Comparison of ENCODE assay signal across 21 cellular contexts in the genomic region with DNA sequence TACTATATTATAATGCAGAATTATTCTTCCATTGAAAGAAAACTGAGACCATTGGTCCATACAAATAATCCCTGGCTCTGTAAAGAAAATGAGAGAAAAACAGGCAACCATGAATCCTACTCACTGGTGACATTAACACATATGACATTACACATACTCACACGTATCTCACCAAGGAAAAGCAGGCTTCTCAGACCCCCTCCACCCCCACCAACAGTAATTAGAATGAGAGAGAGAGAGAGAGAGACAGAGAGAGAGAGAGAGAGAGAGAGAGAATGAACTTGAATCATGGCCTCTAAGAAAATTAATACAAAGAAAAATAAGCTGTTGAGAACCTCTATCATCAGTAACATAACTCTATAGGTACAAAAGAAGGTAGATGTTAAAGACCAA.
DNase-seq lines count a peak whose midpoint lies in the region; ATAC-seq, FAIRE-seq and TF ChIP-seq lines count a peak whose summit lies in the region.
"Had no signal": no experiment of that assay in that cellular context is flagged by ENCODE, and none has a peak within 500 bp of the region (broad histone marks: within the 10 kb centered on the region; RNA-seq: fewer than 3 reads in every experiment).

No MANE protein-coding gene starts in this region.

- no peak for TF ChIP-seq POLR2A in GM12878 (IDR thresholded peaks at IDR 0.05; ENCODE audit: low read depth, low read length)

- no peaks in the 10 kb centered on the region for H3K27me3 Mint-ChIP-seq in natural killer cell treated with Interleukin-12 subunit alpha and Interleukin-12 subunit beta and Interleukin-15 and Interleukin-18, amount 100 ng/mL, for 72 hours
- H3K27me3 Mint-ChIP-seq in CD14-positive monocyte (ENCODE audit: low read depth in 3 of 3): peaks cover 2 to 5% (median 3%) of the 10 kb centered on the region in 3 donors
- H3K27me3 Mint-ChIP-seq: activated CD4-positive, alpha-beta T cell treated with anti-CD3 and anti-CD28 coated beads for 36 hours had no signal

- in situ Hi-C loops in GM12878 (cut with MboI): no loop called here

- no peak for TF ChIP-seq EP300 in GM12878 (IDR thresholded peaks at IDR 0.05; ENCODE audit: borderline replicate concordance in 1 of 2, control insufficient read depth in 1 of 2, low read depth in 2 of 2, low read length in 2 of 2)

- CTCF ChIA-PET in GM12878 (lab: Yijun Ruan, JAX) (interaction anchor here (0.6 to 20.3 kb wide), 7 partner anchors 11 to 397 kb away, joined by 3 to 220 read pairs (median 4); no protein-coding TSS in a partner anchor), GM10248 (lab: Yijun Ruan, JAX) (interaction anchor here (1.2 kb wide), 1 partner anchor 214 kb away, joined by 3 read pairs; no protein-coding TSS in a partner anchor)

- peaks cover 72% of the 10 kb centered on the region for H3K4me1 ChIP-seq in ACC112 (ENCODE audit: control insufficient read depth, insufficient read depth, low read length, unreplicated experiment)
- peaks cover 46% of the 10 kb centered on the region for H3K4me1 ChIP-seq in GM12878 (ENCODE audit: control insufficient read depth, insufficient read depth, low read length)

- H3K4me2 ChIP-seq in GM12878 (ENCODE audit: control insufficient read depth, insufficient read depth): no peak overlapping the region

- FAIRE-seq in GM12878 (lab: Jason Lieb, UNC): no peak
- FAIRE-seq: RCC 7860 had no signal

- no peaks in the 10 kb centered on the region for H4K20me1 ChIP-seq in GM12878 (ENCODE audit: control insufficient read depth, insufficient read depth)

- ATAC-seq in GM12878: no peak
- ATAC-seq in natural killer cell treated with Interleukin-12 subunit alpha and Interleukin-12 subunit beta and Interleukin-15 and Interleukin-18, amount 100 ng/mL, for 72 hours: no peak
- ATAC-seq: activated CD4-positive, alpha-beta T cell treated with anti-CD3 and anti-CD28 coated beads for 36 hours; activated T-cell treated with anti-CD3 and anti-CD28 coated beads, Interleukin-2, amount 50 U/mL, for 4 hours had no signal

- H3K4me1 Mint-ChIP-seq in natural killer cell treated with Interleukin-12 subunit alpha and Interleukin-12 subunit beta and Interleukin-15 and Interleukin-18, amount 100 ng/mL, for 72 hours (ENCODE audit: low read depth in 2 of 2): peaks cover 61 to 76% of the 10 kb centered on the region in 2 donors
- H3K4me1 Mint-ChIP-seq in CD14-positive monocyte: peaks cover 24% of the 10 kb centered on the region

- DNase-seq in NCI-H69 (lab: John Stamatoyannopoulos, UW) (peak; percentile 71), GM12878 (ENCODE audit: low read depth, low spot score) (no peak), CD14-positive monocyte (ENCODE audit: low spot score) (no peak), GM10248 (ENCODE audit: extremely low spot score) (no peak), NCI-H1048 (lab: John Stamatoyannopoulos, UW) (no peak)
- DNase-seq in natural killer cell treated with Interleukin-12 subunit alpha and Interleukin-12 subunit beta and Interleukin-15 and Interleukin-18, amount 100 ng/mL, for 72 hours (ENCODE audit: low spot score): no peak
- DNase-seq: activated CD4-positive, alpha-beta T cell treated with anti-CD3 and anti-CD28 coated beads for 36 hours; activated naive CD4-positive, alpha-beta T cell treated with anti-CD3 and anti-CD28 coated beads for 36 hours; activated T-cell treated with anti-CD3 and anti-CD28 coated beads, Interleukin-2, amount 50 U/mL, for 4 hours; amniotic stem cell; C1 segment of cervical spinal cord; kidney glomerular epithelial cell; NCI-H1694; NCI-H2171; NCI-H510A treated with DMSO at 0.1 percent for 48 hours; T-helper 1 cell had no signal

- H3K4me3 Mint-ChIP-seq in natural killer cell treated with Interleukin-12 subunit alpha and Interleukin-12 subunit beta and Interleukin-15 and Interleukin-18, amount 100 ng/mL, for 72 hours: peak overlapping the region; percentile 80
- H3K4me3 Mint-ChIP-seq in CD14-positive monocyte: no peak overlapping the region
- H3K4me3 Mint-ChIP-seq: activated CD4-positive, alpha-beta T cell treated with anti-CD3 and anti-CD28 coated beads for 36 hours; activated naive CD4-positive, alpha-beta T cell treated with anti-CD3 and anti-CD28 coated beads for 36 hours; activated T-cell treated with anti-CD3 and anti-CD28 coated beads, Interleukin-2, amount 50 U/mL, for 4 hours; dendritic cell treated with granulocyte-macrophage colony-stimulating factor and Interleukin-4, amounts not matched to agents 40 ng/mL and 50 ng/mL, for 4 days had no signal

- no peaks in the 10 kb centered on the region for H3K36me3 ChIP-seq in ACC112 (ENCODE audit: insufficient read depth, low read length)
- no peaks in the 10 kb centered on the region for H3K36me3 ChIP-seq in GM12878 (ENCODE audit: control insufficient read depth in 2 of 2, insufficient read depth in 2 of 2, low read length in 1 of 2)

- no peaks in the 10 kb centered on the region for H3K27me3 ChIP-seq in ACC112 (ENCODE audit: insufficient read depth, low read length)
- no peaks in the 10 kb centered on the region for H3K27me3 ChIP-seq in GM12878 (replicated peaks in 1 of 2; ENCODE audit: control insufficient read depth in 2 of 2, insufficient read depth in 2 of 2, low read length in 1 of 2)

- BruUV-seq in GM12878 (replicated peaks; lab: Mats Ljungman, UMichigan): no TSS peak

- SMC1A ChIA-PET in GM12878 (lab: Charles Lee; ENCODE audit: uncharacterized antibody, unreplicated experiment): interaction anchor here (0.8 to 2.9 kb wide), 9 partner anchors 10 to 160 kb away, joined by 3 to 15 read pairs (median 3); no protein-coding TSS in a partner anchor

- TF ChIP-seq CTCF in GM12878 (IDR thresholded peaks at IDR 0.05 in 2 of 3, conservative IDR thresholded peaks at IDR 0.05 in 1 of 3; ENCODE audit: control insufficient read depth in 2 of 3, extremely low read depth in 1 of 3, insufficient read depth in 1 of 3, low read depth in 3 of 3, low read length in 3 of 3): no peak
- no peak for TF ChIP-seq CTCF in CD14-positive monocyte (IDR thresholded peaks at IDR 0.05)
- TF ChIP-seq CTCF in GM10248 (IDR thresholded peaks at IDR 0.05; ENCODE audit: control extremely low read depth, extremely low read depth, low read depth, missing control alignments): no peak

- H3K79me2 ChIP-seq in ACC112 (ENCODE audit: control insufficient read depth, insufficient read depth, low read length, unreplicated experiment) (no peaks in the 10 kb centered on the region), GM12878 (ENCODE audit: control insufficient read depth, insufficient read depth, low read length) (no peaks in the 10 kb centered on the region)

- RAD21 ChIA-PET in GM12878 (lab: Charles Lee; ENCODE audit: unreplicated experiment): interaction anchor here (0.9 to 2.9 kb wide), 3 partner anchors 12 to 127 kb away, joined by 3 to 12 read pairs (median 4); no protein-coding TSS in a partner anchor

- H3K27ac Mint-ChIP-seq in natural killer cell treated with Interleukin-12 subunit alpha and Interleukin-12 subunit beta and Interleukin-15 and Interleukin-18, amount 100 ng/mL, for 72 hours: peak overlapping the region; percentile 81 to 87
- peak overlapping the region in 1 of 7 donors; percentile 81 for H3K27ac Mint-ChIP-seq in CD14-positive monocyte
- H3K27ac Mint-ChIP-seq: activated CD4-positive, alpha-beta T cell treated with anti-CD3 and anti-CD28 coated beads for 36 hours; activated naive CD4-positive, alpha-beta T cell treated with anti-CD3 and anti-CD28 coated beads for 36 hours; dendritic cell treated with granulocyte-macrophage colony-stimulating factor and Interleukin-4, amounts not matched to agents 40 ng/mL and 50 ng/mL, for 4 days had no signal

- H3K27ac ChIP-seq in ACC112 (ENCODE audit: low read depth, low read length) (peak overlapping the region; percentile 76), GM12878 (ENCODE audit: control insufficient read depth, insufficient read depth) (no peak overlapping the region)
- H3K27ac ChIP-seq: skin epidermis had no signal

- intact Hi-C loops in GM12878 (cut with micrococcal nuclease; ENCODE audit: unreplicated experiment) (no loop called here), CD14-positive monocyte (cut with micrococcal nuclease) (no loop called here)

- H3K9me3 Mint-ChIP-seq in natural killer cell treated with Interleukin-12 subunit alpha and Interleukin-12 subunit beta and Interleukin-15 and Interleukin-18, amount 100 ng/mL, for 72 hours: no peaks in the 10 kb centered on the region
- H3K9me3 Mint-ChIP-seq in CD14-positive monocyte: no peaks in the 10 kb centered on the region
- H3K9me3 Mint-ChIP-seq: activated naive CD4-positive, alpha-beta T cell treated with anti-CD3 and anti-CD28 coated beads for 36 hours; activated T-cell treated with anti-CD3 and anti-CD28 coated beads, Interleukin-2, amount 50 U/mL, for 4 hours; dendritic cell treated with granulocyte-macrophage colony-stimulating factor and Interleukin-4, amounts not matched to agents 40 ng/mL and 50 ng/mL, for 4 days had no signal

- no peaks in the 10 kb centered on the region for H3K9me3 ChIP-seq in GM12878 (replicated peaks; ENCODE audit: control insufficient read depth, insufficient read depth, low read length)

- peak overlapping the region; percentile 8 for H2AFZ ChIP-seq in ACC112 (ENCODE audit: low read length, unreplicated experiment)
- no peak overlapping the region for H2AFZ ChIP-seq in GM12878 (ENCODE audit: control insufficient read depth, low read depth, low read length)

- POLR2A ChIA-PET in GM12878 (lab: Charles Lee) (interaction anchor here (0.5 to 1.9 kb wide), 7 partner anchors 13 to 81 kb away, joined by 3 to 5 read pairs (median 4); no protein-coding TSS in a partner anchor), GM10248 (lab: Yijun Ruan, JAX) (no interaction called here)

- TF ChIP-seq RAD21 in GM12878 (IDR thresholded peaks at IDR 0.05; ENCODE audit: insufficient read depth, low read depth, low read length): no peak

- H3K4me3 ChIP-seq in ACC112 (ENCODE audit: low read depth, low read length) (no peak overlapping the region), GM12878 (no peak overlapping the region)
- H3K4me3 ChIP-seq: lung, skin epidermis had no signal

- no peak overlapping the region for H3K9ac ChIP-seq in GM12878 (ENCODE audit: control insufficient read depth, insufficient read depth, low read length)

- H3K36me3 Mint-ChIP-seq in natural killer cell treated with Interleukin-12 subunit alpha and Interleukin-12 subunit beta and Interleukin-15 and Interleukin-18, amount 100 ng/mL, for 72 hours: no peaks in the 10 kb centered on the region
- no peaks in the 10 kb centered on the region for H3K36me3 Mint-ChIP-seq in CD14-positive monocyte

- WGBS in GM12878 (ENCODE audit: insufficient coverage, insufficient replicate concordance, low lambda C conversion rate, missing lambda C conversion rate): 94% methylated on average over 1 of the region's 1 CpG

TF ChIP-seq in GM12878, 131 proteins besides CTCF, POLR2A, EP300 and RAD21:
- TF ChIP-seq ZZZ3 (IDR thresholded peaks at IDR 0.05; ENCODE audit: control insufficient read depth, insufficient read length, low read depth): peak; percentile 36
- no peak for TF ChIP-seq MEF2A (IDR thresholded peaks at IDR 0.05; ENCODE audit: insufficient read depth, low read depth, low read length)
